2 cellular contexts compared by ENCODE assay signal in genomic region chr3:22720596-22720995, GRCh38.
"Had no signal": no experiment of that assay in that cellular context is flagged by ENCODE, and none has a peak within 500 bp of the region (broad histone marks: within the 10 kb centered on the region; RNA-seq: fewer than 3 reads in every experiment).

No MANE protein-coding gene starts in this region.

- DNase-seq: GDM1, GF-D8 had no signal
